Comparison of ENCODE assay signal across 1 cellular context in the genomic region with DNA sequence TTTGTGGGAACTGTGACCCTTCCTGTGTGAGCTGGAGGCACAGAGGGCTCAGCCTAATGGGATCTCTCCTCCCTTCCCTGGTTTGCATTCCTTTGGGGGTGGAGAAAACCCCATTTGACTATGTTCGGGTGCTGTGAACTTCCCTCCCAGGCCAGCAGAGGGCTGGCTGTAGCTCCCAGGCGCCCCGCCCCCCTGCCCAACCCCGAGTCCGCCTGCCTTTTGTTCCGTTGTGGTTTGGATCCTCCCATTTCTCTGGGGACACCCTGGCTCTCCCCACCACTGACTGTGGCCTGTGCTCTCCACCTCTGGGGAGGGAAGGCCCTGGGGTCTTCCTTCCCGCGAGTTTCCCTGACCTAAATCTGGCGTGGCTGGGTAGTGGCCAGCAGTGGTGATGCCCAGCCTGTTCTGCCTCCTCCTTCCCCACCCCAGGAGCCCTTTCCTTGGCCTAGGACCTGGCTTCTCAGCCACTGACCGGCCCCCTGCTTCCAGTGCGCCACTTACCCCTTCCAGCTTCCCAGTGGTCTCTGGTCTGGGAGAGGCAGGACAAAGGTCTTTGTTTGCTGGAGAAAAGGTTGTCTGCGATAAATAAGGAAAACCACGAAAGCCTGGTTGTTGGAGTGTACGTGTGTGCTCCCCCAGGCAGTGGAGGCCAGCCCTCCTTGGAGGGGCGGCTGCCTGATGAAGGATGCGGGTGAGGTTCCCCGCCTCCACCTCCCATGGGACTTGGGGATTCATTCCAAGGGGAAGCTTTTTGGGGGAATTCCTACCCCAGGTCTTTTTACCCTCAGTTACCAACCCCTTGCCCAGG.
TF ChIP-seq lines count a peak whose summit lies in the region.

No MANE protein-coding gene starts in this region.

TF ChIP-seq in HepG2, 621 proteins besides CTCF, POLR2A, EP300 and RAD21 (continued from another document and continues in another):
- TF ChIP-seq MYC (CRISPR knock-in tag; IDR thresholded peaks at IDR 0.05; ENCODE audit: borderline replicate concordance) (no peak), FOXK2 (IDR thresholded peaks at IDR 0.05) (no peak), MED8 (CRISPR knock-in tag; IDR thresholded peaks at IDR 0.05; ENCODE audit: insufficient replicate concordance) (no peak), ZNF788 (CRISPR knock-in tag; IDR thresholded peaks at IDR 0.05; ENCODE audit: borderline replicate concordance) (peak; percentile 80), KDM4B (CRISPR knock-in tag; IDR thresholded peaks at IDR 0.05) (no peak), YEATS2 (CRISPR knock-in tag; IDR thresholded peaks at IDR 0.05; ENCODE audit: borderline replicate concordance) (no peak), GATAD2A (CRISPR knock-in tag; IDR thresholded peaks at IDR 0.05) (no peak), GLMP (CRISPR knock-in tag; IDR thresholded peaks at IDR 0.05; ENCODE audit: borderline replicate concordance) (no peak), ZNF274 (CRISPR knock-in tag; IDR thresholded peaks at IDR 0.05) (no peak), ZNF607 (CRISPR knock-in tag; IDR thresholded peaks at IDR 0.05; ENCODE audit: borderline replicate concordance) (no peak), RNF219 (CRISPR knock-in tag; IDR thresholded peaks at IDR 0.05) (no peak), ZFY (CRISPR knock-in tag; IDR thresholded peaks at IDR 0.05) (no peak), GLI4 (CRISPR knock-in tag; IDR thresholded peaks at IDR 0.05; ENCODE audit: borderline replicate concordance) (no peak), MED13 (CRISPR knock-in tag; IDR thresholded peaks at IDR 0.05) (no peak), ZFP82 (CRISPR knock-in tag; IDR thresholded peaks at IDR 0.05; ENCODE audit: borderline replicate concordance) (no peak), IKZF4 (CRISPR knock-in tag; IDR thresholded peaks at IDR 0.05; ENCODE audit: borderline replicate concordance, low read depth, not compliant biosample characterization) (no peak), ZNF749 (CRISPR knock-in tag; IDR thresholded peaks at IDR 0.05; ENCODE audit: borderline replicate concordance) (no peak), ZBTB4 (CRISPR knock-in tag; IDR thresholded peaks at IDR 0.05; ENCODE audit: borderline replicate concordance) (no peak), JUNB (CRISPR knock-in tag; IDR thresholded peaks at IDR 0.05; ENCODE audit: borderline replicate concordance) (no peak), HMGA1 (CRISPR knock-in tag; conservative IDR thresholded peaks at IDR 0.05) (no peak), SAP130 (CRISPR knock-in tag; IDR thresholded peaks at IDR 0.05; ENCODE audit: low read depth) (peak; percentile 71), SRF (IDR thresholded peaks at IDR 0.05; ENCODE audit: low read depth, low read length) (no peak), MAZ (IDR thresholded peaks at IDR 0.05; ENCODE audit: borderline replicate concordance, low read depth, low read length) (0 out of 2 replicates have a peak, but pooled peaks have one; percentile 47), MAZ (CRISPR knock-in tag; IDR thresholded peaks at IDR 0.05; ENCODE audit: low read depth) (no peak; the same call in 1 of the 2 replicates), MYNN (CRISPR knock-in tag; IDR thresholded peaks at IDR 0.05; ENCODE audit: low read depth) (no peak), ZNF337 (CRISPR knock-in tag; IDR thresholded peaks at IDR 0.05; ENCODE audit: borderline replicate concordance, low read depth) (no peak), ZNF550 (CRISPR knock-in tag; IDR thresholded peaks at IDR 0.05; ENCODE audit: borderline replicate concordance) (no peak), SRY (CRISPR knock-in tag; IDR thresholded peaks at IDR 0.05) (no peak), KLF11 (CRISPR knock-in tag; IDR thresholded peaks at IDR 0.05) (no peak), ZNF563 (CRISPR knock-in tag; IDR thresholded peaks at IDR 0.05) (no peak), PAF1 (CRISPR knock-in tag; IDR thresholded peaks at IDR 0.05) (no peak), MEIS1 (CRISPR knock-in tag; IDR thresholded peaks at IDR 0.05; ENCODE audit: borderline replicate concordance) (no peak), ZNF614 (CRISPR knock-in tag; IDR thresholded peaks at IDR 0.05; ENCODE audit: borderline replicate concordance) (no peak), SP4 (CRISPR knock-in tag; IDR thresholded peaks at IDR 0.05) (peak; percentile 66; the same call in 1 of the 2 replicates), ZNF343 (CRISPR knock-in tag; IDR thresholded peaks at IDR 0.05) (no peak), ZNF569 (CRISPR knock-in tag; IDR thresholded peaks at IDR 0.05; ENCODE audit: borderline replicate concordance) (no peak), ZNF605 (CRISPR knock-in tag; IDR thresholded peaks at IDR 0.05) (peak; percentile 52; the same call in 1 of the 2 replicates), NCOR1 (IDR thresholded peaks at IDR 0.05; ENCODE audit: borderline replicate concordance, low read length) (no peak), PCBP2 (optimal IDR thresholded peaks at IDR 0.05; ENCODE audit: low read depth, low read length, poor library complexity, severe bottlenecking) (no peak), GATAD1 (CRISPR knock-in tag; IDR thresholded peaks at IDR 0.05) (no peak), SP5 (CRISPR knock-in tag; IDR thresholded peaks at IDR 0.05; ENCODE audit: borderline replicate concordance, low read depth) (peak; percentile 87), HMG20A (CRISPR knock-in tag; IDR thresholded peaks at IDR 0.05; ENCODE audit: borderline replicate concordance) (no peak)
- TF ChIP-seq, protein P1, sequence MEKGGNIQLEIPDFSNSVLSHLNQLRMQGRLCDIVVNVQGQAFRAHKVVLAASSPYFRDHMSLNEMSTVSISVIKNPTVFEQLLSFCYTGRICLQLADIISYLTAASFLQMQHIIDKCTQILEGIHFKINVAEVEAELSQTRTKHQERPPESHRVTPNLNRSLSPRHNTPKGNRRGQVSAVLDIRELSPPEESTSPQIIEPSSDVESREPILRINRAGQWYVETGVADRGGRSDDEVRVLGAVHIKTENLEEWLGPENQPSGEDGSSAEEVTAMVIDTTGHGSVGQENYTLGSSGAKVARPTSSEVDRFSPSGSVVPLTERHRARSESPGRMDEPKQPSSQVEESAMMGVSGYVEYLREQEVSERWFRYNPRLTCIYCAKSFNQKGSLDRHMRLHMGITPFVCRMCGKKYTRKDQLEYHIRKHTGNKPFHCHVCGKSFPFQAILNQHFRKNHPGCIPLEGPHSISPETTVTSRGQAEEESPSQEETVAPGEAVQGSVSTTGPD (CRISPR knock-in tag; IDR thresholded peaks at IDR 0.05) = no peak
- TF ChIP-seq, protein P2, sequence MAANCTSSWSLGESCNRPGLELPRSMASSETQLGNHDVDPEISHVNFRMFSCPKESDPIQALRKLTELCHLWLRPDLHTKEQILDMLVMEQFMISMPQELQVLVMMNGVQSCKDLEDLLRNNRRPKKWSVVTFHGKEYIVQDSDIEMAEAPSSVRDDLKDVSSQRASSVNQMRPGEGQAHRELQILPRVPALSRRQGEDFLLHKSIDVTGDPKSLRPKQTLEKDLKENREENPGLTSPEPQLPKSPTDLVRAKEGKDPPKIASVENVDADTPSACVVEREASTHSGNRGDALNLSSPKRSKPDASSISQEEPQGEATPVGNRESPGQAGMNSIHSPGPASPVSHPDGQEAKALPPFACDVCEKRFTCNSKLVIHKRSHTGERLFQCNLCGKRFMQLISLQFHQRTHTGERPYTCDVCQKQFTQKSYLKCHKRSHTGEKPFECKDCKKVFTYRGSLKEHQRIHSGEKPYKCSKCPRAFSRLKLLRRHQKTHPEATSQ (CRISPR knock-in tag; IDR thresholded peaks at IDR 0.05; ENCODE audit: borderline replicate concordance) = no peak
- TF ChIP-seq, protein P3, sequence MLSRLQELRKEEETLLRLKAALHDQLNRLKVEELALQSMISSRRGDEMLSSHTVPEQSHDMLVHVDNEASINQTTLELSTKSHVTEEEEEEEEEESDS (CRISPR knock-in tag; IDR thresholded peaks at IDR 0.05; ENCODE audit: borderline replicate concordance) = no peak
- TF ChIP-seq, protein P4, sequence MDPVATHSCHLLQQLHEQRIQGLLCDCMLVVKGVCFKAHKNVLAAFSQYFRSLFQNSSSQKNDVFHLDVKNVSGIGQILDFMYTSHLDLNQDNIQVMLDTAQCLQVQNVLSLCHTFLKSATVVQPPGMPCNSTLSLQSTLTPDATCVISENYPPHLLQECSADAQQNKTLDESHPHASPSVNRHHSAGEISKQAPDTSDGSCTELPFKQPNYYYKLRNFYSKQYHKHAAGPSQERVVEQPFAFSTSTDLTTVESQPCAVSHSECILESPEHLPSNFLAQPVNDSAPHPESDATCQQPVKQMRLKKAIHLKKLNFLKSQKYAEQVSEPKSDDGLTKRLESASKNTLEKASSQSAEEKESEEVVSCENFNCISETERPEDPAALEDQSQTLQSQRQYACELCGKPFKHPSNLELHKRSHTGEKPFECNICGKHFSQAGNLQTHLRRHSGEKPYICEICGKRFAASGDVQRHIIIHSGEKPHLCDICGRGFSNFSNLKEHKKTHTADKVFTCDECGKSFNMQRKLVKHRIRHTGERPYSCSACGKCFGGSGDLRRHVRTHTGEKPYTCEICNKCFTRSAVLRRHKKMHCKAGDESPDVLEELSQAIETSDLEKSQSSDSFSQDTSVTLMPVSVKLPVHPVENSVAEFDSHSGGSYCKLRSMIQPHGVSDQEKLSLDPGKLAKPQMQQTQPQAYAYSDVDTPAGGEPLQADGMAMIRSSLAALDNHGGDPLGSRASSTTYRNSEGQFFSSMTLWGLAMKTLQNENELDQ (CRISPR knock-in tag; IDR thresholded peaks at IDR 0.05; ENCODE audit: borderline replicate concordance) = no peak
- TF ChIP-seq, protein P5, sequence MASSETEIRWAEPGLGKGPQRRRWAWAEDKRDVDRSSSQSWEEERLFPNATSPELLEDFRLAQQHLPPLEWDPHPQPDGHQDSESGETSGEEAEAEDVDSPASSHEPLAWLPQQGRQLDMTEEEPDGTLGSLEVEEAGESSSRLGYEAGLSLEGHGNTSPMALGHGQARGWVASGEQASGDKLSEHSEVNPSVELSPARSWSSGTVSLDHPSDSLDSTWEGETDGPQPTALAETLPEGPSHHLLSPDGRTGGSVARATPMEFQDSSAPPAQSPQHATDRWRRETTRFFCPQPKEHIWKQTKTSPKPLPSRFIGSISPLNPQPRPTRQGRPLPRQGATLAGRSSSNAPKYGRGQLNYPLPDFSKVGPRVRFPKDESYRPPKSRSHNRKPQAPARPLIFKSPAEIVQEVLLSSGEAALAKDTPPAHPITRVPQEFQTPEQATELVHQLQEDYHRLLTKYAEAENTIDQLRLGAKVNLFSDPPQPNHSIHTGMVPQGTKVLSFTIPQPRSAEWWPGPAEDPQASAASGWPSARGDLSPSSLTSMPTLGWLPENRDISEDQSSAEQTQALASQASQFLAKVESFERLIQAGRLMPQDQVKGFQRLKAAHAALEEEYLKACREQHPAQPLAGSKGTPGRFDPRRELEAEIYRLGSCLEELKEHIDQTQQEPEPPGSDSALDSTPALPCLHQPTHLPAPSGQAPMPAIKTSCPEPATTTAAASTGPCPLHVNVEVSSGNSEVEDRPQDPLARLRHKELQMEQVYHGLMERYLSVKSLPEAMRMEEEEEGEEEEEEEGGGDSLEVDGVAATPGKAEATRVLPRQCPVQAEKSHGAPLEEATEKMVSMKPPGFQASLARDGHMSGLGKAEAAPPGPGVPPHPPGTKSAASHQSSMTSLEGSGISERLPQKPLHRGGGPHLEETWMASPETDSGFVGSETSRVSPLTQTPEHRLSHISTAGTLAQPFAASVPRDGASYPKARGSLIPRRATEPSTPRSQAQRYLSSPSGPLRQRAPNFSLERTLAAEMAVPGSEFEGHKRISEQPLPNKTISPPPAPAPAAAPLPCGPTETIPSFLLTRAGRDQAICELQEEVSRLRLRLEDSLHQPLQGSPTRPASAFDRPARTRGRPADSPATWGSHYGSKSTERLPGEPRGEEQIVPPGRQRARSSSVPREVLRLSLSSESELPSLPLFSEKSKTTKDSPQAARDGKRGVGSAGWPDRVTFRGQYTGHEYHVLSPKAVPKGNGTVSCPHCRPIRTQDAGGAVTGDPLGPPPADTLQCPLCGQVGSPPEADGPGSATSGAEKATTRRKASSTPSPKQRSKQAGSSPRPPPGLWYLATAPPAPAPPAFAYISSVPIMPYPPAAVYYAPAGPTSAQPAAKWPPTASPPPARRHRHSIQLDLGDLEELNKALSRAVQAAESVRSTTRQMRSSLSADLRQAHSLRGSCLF (CRISPR knock-in tag; IDR thresholded peaks at IDR 0.05; ENCODE audit: borderline replicate concordance) = no peak
